Comparison of ENCODE assay signal across 8 cellular contexts in genomic region chr18:44679056-44679911, GRCh38. TPM values are rescaled to one million over a fixed set of nuclear protein-coding genes. Genes with fewer than 3 reads are reported as not detected.
DNase-seq lines count a peak whose midpoint lies in the region; ATAC-seq, FAIRE-seq and TF ChIP-seq lines count a peak whose summit lies in the region.

No MANE protein-coding gene starts in this region.

- H3K36me3 Mint-ChIP-seq in T-helper 1 cell treated with Interleukin-12 subunit alpha and Interleukin-12 subunit beta and Interleukin-4 antibody, amounts not matched to agents 30 μg/mL and 1 μg/mL, for 36 hours (ENCODE audit: low read depth) = no peaks in the 10 kb centered on the region
- no peaks in the 10 kb centered on the region for H3K36me3 Mint-ChIP-seq in astrocyte (ENCODE audit: low read depth, unreplicated experiment)

- in situ Hi-C loops in GM13976 (cut with MboI; ENCODE audit: low sequenced_read_pairs, unreplicated experiment) = loop anchor here (25.0 kb wide), 1 partner anchor 533 kb away; no protein-coding TSS in a partner anchor

- H3K4me2 ChIP-seq in astrocyte (ENCODE audit: low read length) = peak overlapping the region; percentile 100

- H3K27ac Mint-ChIP-seq in T-helper 1 cell treated with Interleukin-12 subunit alpha and Interleukin-12 subunit beta and Interleukin-4 antibody, amounts not matched to agents 30 μg/mL and 1 μg/mL, for 36 hours = no peak overlapping the region
- peak overlapping the region; percentile 12 for H3K27ac Mint-ChIP-seq in astrocyte (ENCODE audit: unreplicated experiment)

- peak overlapping the region; percentile 76 for H3K4me3 Mint-ChIP-seq in T-helper 1 cell treated with Interleukin-12 subunit alpha and Interleukin-12 subunit beta and Interleukin-4 antibody, amounts not matched to agents 30 μg/mL and 1 μg/mL, for 36 hours
- H3K4me3 Mint-ChIP-seq in astrocyte (ENCODE audit: unreplicated experiment) = peak overlapping the region; percentile 87

- ATAC-seq in HG02759 (IDR thresholded peaks at IDR 0.05; ENCODE audit: unreplicated experiment) = peak; percentile 93

- no peaks in the 10 kb centered on the region for H3K36me3 ChIP-seq in astrocyte (ENCODE audit: insufficient read depth, low read length)

- peak overlapping the region; percentile 89 for H3K9ac ChIP-seq in astrocyte (ENCODE audit: low read length)

- peak; percentile 87 for DNase-seq in GM13976 (ENCODE audit: low spot score)
- peak; percentile 75 for DNase-seq in NCI-H128 (lab: John Stamatoyannopoulos, UW; ENCODE audit: unreplicated experiment)
- peak; percentile 82 for DNase-seq in astrocyte (ENCODE audit: low read depth)
- peak; percentile 81 to 90 for DNase-seq in hippocampal formation (lab: John Stamatoyannopoulos, UW)
- DNase-seq in retina = peak; percentile 94
- DNase-seq in cortex of kidney (lab: John Stamatoyannopoulos, UW) = no peak

- peaks cover 26% of the 10 kb centered on the region for H3K27me3 Mint-ChIP-seq in T-helper 1 cell treated with Interleukin-12 subunit alpha and Interleukin-12 subunit beta and Interleukin-4 antibody, amounts not matched to agents 30 μg/mL and 1 μg/mL, for 36 hours (ENCODE audit: low read depth)
- H3K27me3 Mint-ChIP-seq in astrocyte (ENCODE audit: low read depth, unreplicated experiment) = peaks cover 2% of the 10 kb centered on the region

- TF ChIP-seq CTCF in GM13976 (IDR thresholded peaks at IDR 0.05; ENCODE audit: borderline replicate concordance, control extremely low read depth, extremely low read depth, insufficient read depth, missing control alignments) = peak; percentile 86
- TF ChIP-seq CTCF in astrocyte (IDR thresholded peaks at IDR 0.05; ENCODE audit: insufficient read depth, low read depth, low read length) = peak; percentile 49

- FAIRE-seq in astrocyte (lab: Jason Lieb, UNC) = no peak

- no peaks in the 10 kb centered on the region for H3K79me2 ChIP-seq in astrocyte (ENCODE audit: insufficient read depth, low read length)

- peak overlapping the region; percentile 67 for H3K4me3 ChIP-seq in astrocyte (ENCODE audit: insufficient read depth, low read depth, low read length)

- H3K9me3 Mint-ChIP-seq in T-helper 1 cell treated with Interleukin-12 subunit alpha and Interleukin-12 subunit beta and Interleukin-4 antibody, amounts not matched to agents 30 μg/mL and 1 μg/mL, for 36 hours = no peaks in the 10 kb centered on the region
- no peaks in the 10 kb centered on the region for H3K9me3 Mint-ChIP-seq in astrocyte (ENCODE audit: unreplicated experiment)

- H3K4me1 ChIP-seq in astrocyte (ENCODE audit: insufficient read depth, low read length) = peaks cover 15% of the 10 kb centered on the region

- H4K20me1 ChIP-seq in astrocyte (ENCODE audit: insufficient read depth, low read length) = no peaks in the 10 kb centered on the region

- peak overlapping the region; percentile 80 for H2AFZ ChIP-seq in astrocyte (ENCODE audit: low read depth, low read length)

- H3K27ac ChIP-seq in astrocyte (ENCODE audit: low read depth, low read length) = peak overlapping the region; percentile 87

- H3K4me1 Mint-ChIP-seq in T-helper 1 cell treated with Interleukin-12 subunit alpha and Interleukin-12 subunit beta and Interleukin-4 antibody, amounts not matched to agents 30 μg/mL and 1 μg/mL, for 36 hours (ENCODE audit: low read depth) = peaks cover 8% of the 10 kb centered on the region
- H3K4me1 Mint-ChIP-seq in astrocyte (ENCODE audit: low read depth, unreplicated experiment) = peaks cover 3% of the 10 kb centered on the region

- no peaks in the 10 kb centered on the region for H3K9me3 ChIP-seq in astrocyte (ENCODE audit: insufficient read depth, low read depth, low read length)

- H3K27me3 ChIP-seq in astrocyte (ENCODE audit: insufficient read depth, low read length) = peaks cover 9% of the 10 kb centered on the region

RNA-seq across cellular contexts. Expression of gene SETBP1, which starts 1.4 kb away (rescaled TPM):
- total RNA-seq in astrocyte = 8.5 and 12.4 TPM in 2 replicates
